Comparison of ENCODE assay signal across 14 cellular contexts in the genomic region with DNA sequence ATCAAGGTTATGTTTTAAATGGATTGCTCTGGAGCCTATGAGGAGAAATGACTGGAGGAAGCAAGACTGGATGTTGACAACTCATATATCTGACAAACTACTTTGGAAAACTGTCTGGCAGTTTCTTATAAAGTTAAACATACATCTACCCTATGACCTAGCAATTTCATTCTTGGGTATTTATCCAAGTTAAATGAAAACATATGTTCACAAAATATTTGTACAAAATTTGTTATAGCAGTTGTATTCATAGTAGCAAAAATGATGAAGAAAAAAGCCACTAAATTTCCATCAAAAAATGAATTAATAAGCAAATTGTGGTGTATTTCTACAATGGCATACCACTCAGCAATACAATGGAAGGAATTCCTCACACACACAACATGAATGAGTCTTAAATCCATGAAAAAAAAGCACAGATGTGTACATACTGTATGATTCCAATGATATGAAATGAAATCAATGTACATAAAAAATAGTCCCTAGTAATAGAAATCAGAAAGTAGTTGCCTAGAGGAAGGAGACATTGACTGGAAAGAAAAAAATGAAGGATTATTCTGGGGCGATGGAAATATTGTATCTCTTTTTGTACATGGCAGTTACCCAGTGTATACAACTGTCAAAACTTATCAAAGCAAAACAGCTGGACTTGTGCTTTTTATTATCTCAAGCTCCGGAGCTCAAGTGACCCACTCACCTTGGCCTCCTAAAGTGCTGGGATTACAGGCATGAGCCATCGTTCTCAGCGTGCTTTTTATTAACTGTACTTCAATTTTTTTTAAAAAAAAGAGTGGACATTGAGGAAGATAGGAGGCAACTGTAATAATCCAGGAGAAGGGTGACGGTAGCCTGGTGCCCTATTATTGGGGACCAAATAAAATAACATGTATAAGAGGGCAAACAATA. TPM values are rescaled to one million over a fixed set of nuclear protein-coding genes. Genes with fewer than 3 reads are reported as not detected.
DNase-seq lines count a peak whose midpoint lies in the region; ATAC-seq, FAIRE-seq and TF ChIP-seq lines count a peak whose summit lies in the region.
"Had no signal": no experiment of that assay in that cellular context is flagged by ENCODE, and none has a peak within 500 bp of the region (broad histone marks: within the 10 kb centered on the region; RNA-seq: fewer than 3 reads in every experiment).

No MANE protein-coding gene starts in this region.

- peak overlapping the region; percentile 36 for H3K27ac ChIP-seq in cardiac muscle cell
- peak overlapping the region; percentile 45 for H3K27ac ChIP-seq in astrocyte (ENCODE audit: low read depth, low read length)
- no peak overlapping the region for H3K27ac ChIP-seq in left lung

- H3K79me2 ChIP-seq in astrocyte (ENCODE audit: insufficient read depth, low read length), result no peaks in the 10 kb centered on the region

- H3K27me3 Mint-ChIP-seq in astrocyte (ENCODE audit: low read depth, unreplicated experiment), result no peaks in the 10 kb centered on the region
- no peaks in the 10 kb centered on the region for H3K27me3 Mint-ChIP-seq in activated naive CD4-positive, alpha-beta T cell treated with anti-CD3 and anti-CD28 coated beads, Interleukin-2, amount 10 ng/mL, durations not matched to agents 7 days and 5 days

- no peak overlapping the region for H3K9ac ChIP-seq in astrocyte (ENCODE audit: low read length)

- intact Hi-C loops in cardiac septum (cut with DNase I), result loop anchor here (10.0 kb wide), 1 partner anchor 493 kb away; no protein-coding TSS in a partner anchor
- intact Hi-C loops in left lung (cut with DNase I), result no loop called here

- TF ChIP-seq CTCF in cardiac muscle cell (IDR thresholded peaks at IDR 0.05; ENCODE audit: low read depth, low read length) (no peak), astrocyte (IDR thresholded peaks at IDR 0.05; ENCODE audit: insufficient read depth, low read depth, low read length) (no peak), left lung (IDR thresholded peaks at IDR 0.05) (no peak)

- DNase-seq in cardiac muscle cell (ENCODE audit: low read depth in 1 of 2, low spot score in 1 of 2), result no peak
- no peak for DNase-seq in cardiac septum (ENCODE audit: low spot score)
- no peak for DNase-seq in astrocyte (ENCODE audit: low read depth)
- DNase-seq in left lung, result no peak
- no peak for DNase-seq in activated naive CD4-positive, alpha-beta T cell treated with anti-CD3 and anti-CD28 coated beads, Interleukin-2, amount 10 ng/mL, durations not matched to agents 7 days and 5 days
- DNase-seq in cerebellum (ENCODE audit: low spot score), result no peak
- no peak for DNase-seq in AG20443 (ENCODE audit: low spot score)
- DNase-seq: activated effector memory CD4-positive, alpha-beta T cell treated with anti-CD3 and anti-CD28 coated beads, Interleukin-2, amount 50 U/mL, for 16 hours; glutamatergic neuron; NCI-H187 treated with DMSO at 0.1 percent for 48 hours; NCI-H748 treated with DMSO at 0.1 percent for 48 hours; stimulated activated naive CD4-positive, alpha-beta T cell treated with Interleukin-2 at 50 U/mL for 16 hours had no signal

- no peaks in the 10 kb centered on the region for H3K9me3 Mint-ChIP-seq in astrocyte (ENCODE audit: unreplicated experiment)
- no peaks in the 10 kb centered on the region for H3K9me3 Mint-ChIP-seq in activated naive CD4-positive, alpha-beta T cell treated with anti-CD3 and anti-CD28 coated beads, Interleukin-2, amount 10 ng/mL, durations not matched to agents 7 days and 5 days

- peaks cover 4% of the 10 kb centered on the region for H3K36me3 Mint-ChIP-seq in astrocyte (ENCODE audit: low read depth, unreplicated experiment)
- H3K36me3 Mint-ChIP-seq in activated naive CD4-positive, alpha-beta T cell treated with anti-CD3 and anti-CD28 coated beads, Interleukin-2, amount 10 ng/mL, durations not matched to agents 7 days and 5 days, result no peaks in the 10 kb centered on the region

- H3K27ac Mint-ChIP-seq in astrocyte (ENCODE audit: unreplicated experiment), result no peak overlapping the region
- no peak overlapping the region for H3K27ac Mint-ChIP-seq in activated naive CD4-positive, alpha-beta T cell treated with anti-CD3 and anti-CD28 coated beads, Interleukin-2, amount 10 ng/mL, durations not matched to agents 7 days and 5 days

- FAIRE-seq in astrocyte (lab: Jason Lieb, UNC), result no peak
- FAIRE-seq: TTC549 had no signal

- CTCF ChIA-PET in activated naive CD4-positive, alpha-beta T cell treated with anti-CD3 and anti-CD28 coated beads, Interleukin-2, amount 10 ng/mL, durations not matched to agents 7 days and 5 days (lab: Charles Lee), result interaction anchor here (1.5 kb wide), 2 partner anchors 14 to 61 kb away, joined by 3 read pairs; no protein-coding TSS in a partner anchor

- peak; percentile 22 for ATAC-seq in left lung
- ATAC-seq in GM18867 (IDR thresholded peaks at IDR 0.05; ENCODE audit: unreplicated experiment), result no peak

- H3K4me2 ChIP-seq in astrocyte (ENCODE audit: low read length), result peak overlapping the region; percentile 70

- H3K4me1 ChIP-seq in cardiac muscle cell (ENCODE audit: low read depth), result peaks cover 36% of the 10 kb centered on the region
- H3K4me1 ChIP-seq in astrocyte (ENCODE audit: insufficient read depth, low read length), result peaks cover 30% of the 10 kb centered on the region
- H3K4me1 ChIP-seq in left lung, result peaks cover 0 to 21% of the 10 kb centered on the region in 2 donors

- H4K20me1 ChIP-seq in astrocyte (ENCODE audit: insufficient read depth, low read length), result no peaks in the 10 kb centered on the region

- peaks cover 25% of the 10 kb centered on the region for H3K4me1 Mint-ChIP-seq in astrocyte (ENCODE audit: low read depth, unreplicated experiment)
- peaks cover 3% of the 10 kb centered on the region for H3K4me1 Mint-ChIP-seq in activated naive CD4-positive, alpha-beta T cell treated with anti-CD3 and anti-CD28 coated beads, Interleukin-2, amount 10 ng/mL, durations not matched to agents 7 days and 5 days

- no peaks in the 10 kb centered on the region for H3K36me3 ChIP-seq in cardiac muscle cell
- no peaks in the 10 kb centered on the region for H3K36me3 ChIP-seq in astrocyte (ENCODE audit: insufficient read depth, low read length)
- H3K36me3 ChIP-seq in left lung, result no peaks in the 10 kb centered on the region

- no peak overlapping the region for H3K4me3 Mint-ChIP-seq in astrocyte (ENCODE audit: unreplicated experiment)
- H3K4me3 Mint-ChIP-seq in activated naive CD4-positive, alpha-beta T cell treated with anti-CD3 and anti-CD28 coated beads, Interleukin-2, amount 10 ng/mL, durations not matched to agents 7 days and 5 days, result no peak overlapping the region

- no peak overlapping the region for H3K4me3 ChIP-seq in cardiac muscle cell
- H3K4me3 ChIP-seq in astrocyte (ENCODE audit: insufficient read depth, low read depth, low read length), result no peak overlapping the region
- no peak overlapping the region for H3K4me3 ChIP-seq in left lung

- H3K27me3 ChIP-seq in cardiac muscle cell (no peaks in the 10 kb centered on the region), astrocyte (ENCODE audit: insufficient read depth, low read length) (no peaks in the 10 kb centered on the region), left lung (no peaks in the 10 kb centered on the region)

- H2AFZ ChIP-seq in astrocyte (ENCODE audit: low read depth, low read length), result no peak overlapping the region

- H3K9me3 ChIP-seq in cardiac muscle cell (ENCODE audit: low read depth) (no peaks in the 10 kb centered on the region), astrocyte (ENCODE audit: insufficient read depth, low read depth, low read length) (no peaks in the 10 kb centered on the region), left lung (no peaks in the 10 kb centered on the region)

RNA-seq across cellular contexts. Expression of a gene that starts 23.9 kb away (rescaled TPM):
- total RNA-seq in cardiac muscle cell, result 37.2 and 46.4 TPM in 2 replicates
- polyA plus RNA-seq in cardiac muscle cell, result 18.8 and 19.3 TPM in 2 replicates
- 14.4 TPM for total RNA-seq in cardiac septum
- 4.4 and 4.7 TPM in 2 replicates for total RNA-seq in astrocyte
- total RNA-seq in left lung, result 10 to 100 TPM; 23.5 to 25.1 TPM
- 5.5 TPM for total RNA-seq in cerebellum

Comparison
In these comparisons a context has a peak if more than half of its experiments do, and no peak if none do; other contexts are left out.
1. H3K27ac ChIP-seq: peak in cardiac muscle cell (single experiment) and astrocyte (single experiment); none in left lung (0 of 2).